In genomic region chr17:31859487-31860008, GRCh38 we compare ENCODE assay signal across 8 cellular contexts. TPM values are rescaled to one million over a fixed set of nuclear protein-coding genes. Genes with fewer than 3 reads are reported as not detected.
A peak's percentile ranks its signal among the peaks of the same experiment; 100 is the strongest.
DNase-seq lines count a peak whose midpoint lies in the region; ATAC-seq, FAIRE-seq and TF ChIP-seq lines count a peak whose summit lies in the region.

No MANE protein-coding gene starts in this region.

- H3K4me3 ChIP-seq in RWPE2 (ENCODE audit: severe bottlenecking) (peak overlapping the region; percentile 93), fibroblast of pulmonary artery (replicated peaks; ENCODE audit: low read depth, low read length) (peak overlapping the region; percentile 49), sigmoid colon (peak overlapping the region in 3 of 4 donors; percentile 72 to 89 (median 82))

- TF ChIP-seq POLR2A in sigmoid colon (IDR thresholded peaks at IDR 0.05), result no peak

- TF ChIP-seq EP300 in sigmoid colon (IDR thresholded peaks at IDR 0.05), result no peak

- DNase-seq in GM19239 (ENCODE audit: insufficient read length, low spot score) (no peak), RWPE2 (ENCODE audit: low spot score) (no peak), fibroblast of pulmonary artery (ENCODE audit: low read depth) (no peak), sigmoid colon (no peak)
- DNase-seq in activated effector memory CD4-positive, alpha-beta T cell treated with anti-CD3 and anti-CD28 coated beads, Interleukin-2, amount 50 U/mL, for 16 hours, result no peak

- H3K4me1 ChIP-seq in RWPE2 (ENCODE audit: insufficient read depth, poor library complexity, severe bottlenecking) (peaks cover 10% of the 10 kb centered on the region), sigmoid colon (peaks cover 0 to 35% (median 32%) of the 10 kb centered on the region in 4 donors)

- TF ChIP-seq CTCF in RWPE2 (IDR thresholded peaks at IDR 0.05; ENCODE audit: poor library complexity, severe bottlenecking) (no peak), fibroblast of pulmonary artery (IDR thresholded peaks at IDR 0.05; ENCODE audit: low read length, missing control alignments) (no peak), sigmoid colon (IDR thresholded peaks at IDR 0.05) (no peak)

- intact Hi-C loops in sigmoid colon (cut with DNase I), result loop anchor here (5.0 kb wide), 1 partner anchor 43 kb away; the partner anchor contains the start of gene UTP6

- peaks cover 35% of the 10 kb centered on the region for H3K36me3 ChIP-seq in RWPE2 (ENCODE audit: low read depth)
- peaks cover 0 to 43% (median 15%) of the 10 kb centered on the region in 4 donors for H3K36me3 ChIP-seq in sigmoid colon

- 20 to 22% methylated on average over 16 of the region's 16 CpGs for WGBS in sigmoid colon, 2 donors

- ATAC-seq in RWPE2 (ENCODE audit: low read depth) (peak; percentile 38), HG02759 (IDR thresholded peaks at IDR 0.05; ENCODE audit: unreplicated experiment) (no peak), HG03520 (IDR thresholded peaks at IDR 0.05; ENCODE audit: unreplicated experiment) (no peak), HG02970 (IDR thresholded peaks at IDR 0.05; ENCODE audit: low FRiP score, unreplicated experiment) (no peak)

- peak; percentile 4 for FAIRE-seq in GM19239 (lab: Jason Lieb, UNC)

- no peaks in the 10 kb centered on the region for H3K9me3 ChIP-seq in RWPE2 (ENCODE audit: severe bottlenecking)
- no peaks in the 10 kb centered on the region for H3K9me3 ChIP-seq in sigmoid colon

- no peaks in the 10 kb centered on the region for H3K27me3 ChIP-seq in RWPE2 (ENCODE audit: insufficient read depth, poor library complexity, severe bottlenecking)
- H3K27me3 ChIP-seq in sigmoid colon, result no peaks in the 10 kb centered on the region

- H3K27ac ChIP-seq in RWPE2 (ENCODE audit: poor library complexity, severe bottlenecking), result peak overlapping the region; percentile 64
- H3K27ac ChIP-seq in sigmoid colon, result peak overlapping the region in 3 of 4 donors; percentile 12 to 92 (median 90)

RNA-seq across cellular contexts. Expression of gene COPRS, which starts 0.5 kb away (rescaled TPM):
- total RNA-seq in sigmoid colon, result 100 to 1,000 TPM; 135 to 216 (median 170) TPM
- polyA plus RNA-seq in sigmoid colon, result 10 to 100 TPM; 29.4 to 47.4 (median 31.7) TPM

RNA-seq across cellular contexts. Expression of gene UTP6, which starts 42.0 kb away (rescaled TPM):
- 10 to 100 TPM; 22.1 to 29.7 (median 25.2) TPM for total RNA-seq in sigmoid colon
- 10 to 100 TPM; 11.8 to 46.4 (median 19.8) TPM for polyA plus RNA-seq in sigmoid colon
